17 cellular contexts compared by ENCODE assay signal in genomic region chr17:6927290-6927844, GRCh38.
DNase-seq lines count a peak whose midpoint lies in the region; FAIRE-seq and TF ChIP-seq lines count a peak whose summit lies in the region.
"Had no signal": no experiment of that assay in that cellular context is flagged by ENCODE, and none has a peak within 500 bp of the region (broad histone marks: within the 10 kb centered on the region; RNA-seq: fewer than 3 reads in every experiment).

No MANE protein-coding gene starts in this region.

- peaks cover 14% of the 10 kb centered on the region for H3K4me1 ChIP-seq in A673 (ENCODE audit: insufficient read depth, low read length, poor library complexity, severe bottlenecking)
- H3K4me1 ChIP-seq: colonic mucosa, gastrocnemius medialis had no signal

- peaks cover 10% of the 10 kb centered on the region for H3K9me3 Mint-ChIP-seq in progenitor cell of endocrine pancreas (ENCODE audit: low read depth)
- H3K9me3 Mint-ChIP-seq: activated naive CD4-positive, alpha-beta T cell treated with anti-CD3 and anti-CD28 coated beads, Interleukin-2, amount 10 ng/mL, durations not matched to agents 7 days and 5 days; natural killer cell had no signal

- peaks cover 15% of the 10 kb centered on the region for H3K27me3 Mint-ChIP-seq in progenitor cell of endocrine pancreas

- TF ChIP-seq CTCF in A673 (conservative IDR thresholded peaks at IDR 0.05; ENCODE audit: low read depth, low read length) (no peak), RWPE1 (conservative IDR thresholded peaks at IDR 0.05; ENCODE audit: low read depth) (no peak), fibroblast of the aortic adventitia (IDR thresholded peaks at IDR 0.05; ENCODE audit: insufficient read depth, low read length) (no peak), progenitor cell of endocrine pancreas (IDR thresholded peaks at IDR 0.05; ENCODE audit: unreplicated experiment) (no peak)

- peaks cover 9% of the 10 kb centered on the region for H3K36me3 Mint-ChIP-seq in progenitor cell of endocrine pancreas (ENCODE audit: insufficient read depth)
- H3K36me3 Mint-ChIP-seq: activated naive CD4-positive, alpha-beta T cell treated with anti-CD3 and anti-CD28 coated beads, Interleukin-2, amount 10 ng/mL, durations not matched to agents 7 days and 5 days had no signal

- no peaks in the 10 kb centered on the region for H3K27me3 ChIP-seq in A673 (replicated peaks; ENCODE audit: insufficient read depth, low read depth, low read length, poor library complexity)
- H3K27me3 ChIP-seq: colonic mucosa, gastrocnemius medialis had no signal

- no TSS peak for BruUV-seq in A673 (replicated peaks; lab: Mats Ljungman, UMichigan)

- no peak overlapping the region for H3K27ac Mint-ChIP-seq in progenitor cell of endocrine pancreas
- H3K27ac Mint-ChIP-seq: activated CD4-positive, alpha-beta T cell treated with anti-CD3 and anti-CD28 coated beads, Interleukin-2, amount 10 ng/mL, durations not matched to agents 7 days and 5 days; activated naive CD4-positive, alpha-beta T cell treated with anti-CD3 and anti-CD28 coated beads, Interleukin-2, amount 10 ng/mL, durations not matched to agents 7 days and 5 days; natural killer cell had no signal

- POLR2A ChIA-PET in A673 (lab: Charles Lee; ENCODE audit: low non-redundant PET) (interaction anchor here (0.6 kb wide), 1 partner anchor 39 kb away, joined by 11 read pairs; no protein-coding TSS in a partner anchor), RWPE1 (lab: Yijun Ruan, JAX; ENCODE audit: low non-redundant PET) (interaction anchor here (0.6 kb wide), 1 partner anchor 108 kb away, joined by 3 read pairs; the partner anchor contains the start of gene SLC16A13)

- peak overlapping the region; percentile 34 for H3K27ac ChIP-seq in A673 (ENCODE audit: low read depth, low read length, poor library complexity, severe bottlenecking)
- H3K27ac ChIP-seq in RWPE1, result no peak overlapping the region
- H3K27ac ChIP-seq in substantia nigra (ENCODE audit: low read depth, low read length, poor library complexity, severe bottlenecking), result no peak overlapping the region
- H3K27ac ChIP-seq: colonic mucosa, gastrocnemius medialis had no signal

- no peaks in the 10 kb centered on the region for H3K36me3 ChIP-seq in A673 (ENCODE audit: insufficient read depth, low read length, poor library complexity, severe bottlenecking)
- H3K36me3 ChIP-seq: colonic mucosa, gastrocnemius medialis had no signal

- DNase-seq in A673 (ENCODE audit: low spot score), result peak; percentile 28
- no peak for DNase-seq in H54 (ENCODE audit: insufficient read length, low spot score)
- DNase-seq in RWPE1 (ENCODE audit: low spot score), result peak; percentile 51
- peak; percentile 89 for DNase-seq in fibroblast of the aortic adventitia (ENCODE audit: low read depth)
- DNase-seq in NCI-H2107 (lab: John Stamatoyannopoulos, UW), result no peak
- DNase-seq in stimulated activated naive CD4-positive, alpha-beta T cell treated with Interleukin-2 at 50 U/mL for 16 hours (lab: John Stamatoyannopoulos, UW), result no peak
- no peak for DNase-seq in substantia nigra (lab: John Stamatoyannopoulos, UW)
- no peak for DNase-seq in progenitor cell of endocrine pancreas (ENCODE audit: low spot score, unreplicated experiment)
- DNase-seq: activated CD4-positive, alpha-beta T cell treated with anti-CD3 and anti-CD28 coated beads, Interleukin-2, amount 10 ng/mL, durations not matched to agents 7 days and 5 days; activated naive CD4-positive, alpha-beta T cell treated with anti-CD3 and anti-CD28 coated beads, Interleukin-2, amount 10 ng/mL, durations not matched to agents 7 days and 5 days; C1 segment of cervical spinal cord; colonic mucosa; gastrocnemius medialis; kidney glomerular epithelial cell; natural killer cell; NCI-H1417 treated with DMSO at 0.1 percent for 48 hours; SW 1271 had no signal

- FAIRE-seq in H54 (lab: Jason Lieb, UNC), result peak; percentile 93

- no peaks in the 10 kb centered on the region for H3K9me3 ChIP-seq in A673 (ENCODE audit: low read depth, low read length, poor library complexity, severe bottlenecking)
- H3K9me3 ChIP-seq: colonic mucosa, gastrocnemius medialis had no signal

- H3K4me3 ChIP-seq in A673 (ENCODE audit: low read depth, low read length, poor library complexity, severe bottlenecking) (no peak overlapping the region), fibroblast of the aortic adventitia (ENCODE audit: low read depth, low read length) (no peak overlapping the region)
- H3K4me3 ChIP-seq: colonic mucosa, gastrocnemius medialis had no signal

- TF ChIP-seq POLR2A in H54 (IDR thresholded peaks at IDR 0.05; ENCODE audit: low read depth, low read length), result no peak

- intact Hi-C loops in A673 (cut with micrococcal nuclease; ENCODE audit: unreplicated experiment), result no loop called here

- CTCF ChIA-PET in A673 (lab: Charles Lee), result no interaction called here
- CTCF ChIA-PET in RWPE1 (lab: Yijun Ruan, JAX), result interaction anchor here (1.2 kb wide), 1 partner anchor 95 kb away, joined by 6 read pairs; no protein-coding TSS in a partner anchor

- H3K4me1 Mint-ChIP-seq in progenitor cell of endocrine pancreas (ENCODE audit: low read depth), result no peaks in the 10 kb centered on the region

- H3K4me3 Mint-ChIP-seq in progenitor cell of endocrine pancreas (ENCODE audit: low read depth), result no peak overlapping the region
- H3K4me3 Mint-ChIP-seq: activated CD4-positive, alpha-beta T cell treated with anti-CD3 and anti-CD28 coated beads, Interleukin-2, amount 10 ng/mL, durations not matched to agents 7 days and 5 days; activated naive CD4-positive, alpha-beta T cell treated with anti-CD3 and anti-CD28 coated beads, Interleukin-2, amount 10 ng/mL, durations not matched to agents 7 days and 5 days; natural killer cell had no signal

Comparison
In these comparisons a context has a peak if more than half of its experiments do, and no peak if none do; other contexts are left out.
1. DNase-seq: peak in A673 (single experiment), RWPE1 (single experiment) and fibroblast of the aortic adventitia (single experiment); none in H54 (single experiment), NCI-H2107 (single experiment), stimulated activated naive CD4-positive, alpha-beta T cell treated with Interleukin-2 at 50 U/mL for 16 hours (single experiment), substantia nigra (0 of 49) and progenitor cell of endocrine pancreas (single experiment).